ENCODE assay signal across 8 cellular contexts in the genomic region with DNA sequence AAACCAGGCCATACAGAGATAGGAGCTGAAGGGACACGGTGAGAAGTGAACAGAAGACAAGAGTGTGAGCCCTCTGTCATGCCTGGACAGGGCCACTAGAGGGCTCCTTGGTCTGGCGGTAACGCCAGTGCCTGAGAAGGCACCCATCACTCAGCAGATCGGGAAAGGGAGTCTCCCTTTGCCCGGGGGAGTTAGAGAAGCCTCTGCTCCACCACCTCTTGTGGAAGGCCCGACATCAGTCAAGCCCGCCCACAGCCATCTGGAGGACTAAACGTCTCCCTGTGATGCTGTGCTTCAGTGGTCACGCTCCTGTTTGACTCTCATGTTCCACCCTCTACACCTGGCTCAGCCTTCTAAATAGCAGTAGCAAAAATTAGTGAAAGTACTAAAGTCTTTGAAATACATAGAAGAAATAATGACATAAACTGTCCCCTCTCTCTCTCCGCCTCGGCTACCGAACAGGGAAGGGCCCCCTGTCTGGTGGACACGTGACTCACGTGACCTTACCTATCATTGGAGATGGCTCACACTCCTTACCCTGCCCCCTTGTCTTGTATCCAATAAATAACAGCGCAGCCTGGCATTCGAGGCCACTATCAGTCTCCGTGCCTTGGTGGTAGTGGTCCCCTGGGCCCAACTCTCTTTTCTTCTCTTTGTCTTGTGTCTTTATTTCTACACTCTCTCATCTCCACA.
DNase-seq lines count a peak whose midpoint lies in the region; ATAC-seq and TF ChIP-seq lines count a peak whose summit lies in the region.

No MANE protein-coding gene starts in this region.

- H3K4me1 ChIP-seq in esophagus muscularis mucosa (peaks cover 0 to 4% (median 0%) of the 10 kb centered on the region in 4 donors), thoracic aorta (ENCODE audit: control insufficient read depth in 1 of 2, low read depth in 2 of 2) (no peaks in the 10 kb centered on the region)

- H3K4me3 ChIP-seq in esophagus muscularis mucosa (no peak overlapping the region), thoracic aorta (no peak overlapping the region)

- H3K27me3 Mint-ChIP-seq in activated CD8-positive, alpha-beta memory T cell treated with anti-CD3 and anti-CD28 coated beads, Interleukin-2, amount 10 ng/mL, durations not matched to agents 7 days and 5 days = peaks cover 81% of the 10 kb centered on the region

- peaks cover 0 to 17% (median 7%) of the 10 kb centered on the region in 4 donors for H3K9me3 ChIP-seq in esophagus muscularis mucosa
- H3K9me3 ChIP-seq in thoracic aorta = peaks cover 5% of the 10 kb centered on the region

- no peaks in the 10 kb centered on the region for H3K36me3 ChIP-seq in esophagus muscularis mucosa
- no peaks in the 10 kb centered on the region for H3K36me3 ChIP-seq in thoracic aorta

- no peak for ATAC-seq in activated CD8-positive, alpha-beta memory T cell treated with anti-CD3 and anti-CD28 coated beads, Interleukin-2, amount 10 ng/mL, durations not matched to agents 7 days and 5 days
- ATAC-seq in omental fat pad (ENCODE audit: low FRiP score) (peak; percentile 68), thoracic aorta (ENCODE audit: insufficient number of reproducible peaks, low FRiP score, low read depth) (no peak)

- no peak overlapping the region for H3K4me3 Mint-ChIP-seq in activated CD8-positive, alpha-beta memory T cell treated with anti-CD3 and anti-CD28 coated beads, Interleukin-2, amount 10 ng/mL, durations not matched to agents 7 days and 5 days

- H3K27ac ChIP-seq in esophagus muscularis mucosa (replicated peaks in 1 of 4) (no peak overlapping the region), thoracic aorta (no peak overlapping the region)

- 40% methylated on average over 17 of the region's 17 CpGs for WGBS in esophagus muscularis mucosa

- no peak for TF ChIP-seq POLR2A in esophagus muscularis mucosa (IDR thresholded peaks at IDR 0.05; ENCODE audit: low read depth)

- H3K27me3 ChIP-seq in esophagus muscularis mucosa (peaks cover 0 to 46% (median 4%) of the 10 kb centered on the region in 4 donors), thoracic aorta (replicated peaks; ENCODE audit: insufficient read depth) (no peaks in the 10 kb centered on the region)

- H3K36me3 Mint-ChIP-seq in activated CD8-positive, alpha-beta memory T cell treated with anti-CD3 and anti-CD28 coated beads, Interleukin-2, amount 10 ng/mL, durations not matched to agents 7 days and 5 days = peaks cover 6% of the 10 kb centered on the region

- TF ChIP-seq CTCF in esophagus muscularis mucosa (IDR thresholded peaks at IDR 0.05) (peak; percentile 54 to 89 (median 65)), omental fat pad (IDR thresholded peaks at IDR 0.05) (peak in 1 of 3 donors; percentile 25), thoracic aorta (IDR thresholded peaks at IDR 0.05) (peak; percentile 54)

- intact Hi-C loops in esophagus muscularis mucosa (cut with DNase I) = no loop called here

- no peak overlapping the region for H3K27ac Mint-ChIP-seq in activated CD8-positive, alpha-beta memory T cell treated with anti-CD3 and anti-CD28 coated beads, Interleukin-2, amount 10 ng/mL, durations not matched to agents 7 days and 5 days

- H3K4me1 Mint-ChIP-seq in activated CD8-positive, alpha-beta memory T cell treated with anti-CD3 and anti-CD28 coated beads, Interleukin-2, amount 10 ng/mL, durations not matched to agents 7 days and 5 days = peaks cover 7% of the 10 kb centered on the region

- H3K9me3 Mint-ChIP-seq in activated CD8-positive, alpha-beta memory T cell treated with anti-CD3 and anti-CD28 coated beads, Interleukin-2, amount 10 ng/mL, durations not matched to agents 7 days and 5 days (ENCODE audit: low read depth) = peaks cover 8% of the 10 kb centered on the region

- DNase-seq in activated gamma-delta T cell treated with Interleukin-2 at 50 U/mL for 16 hours (peak; percentile 59), activated gamma-delta T cell (lab: John Stamatoyannopoulos, UW) (no peak), NOMO-1 (lab: John Stamatoyannopoulos, UW; ENCODE audit: unreplicated experiment in 2 of 2) (peak; percentile 1 to 20), esophagus muscularis mucosa (ENCODE audit: extremely low spot score) (no peak), omental fat pad (ENCODE audit: low spot score) (no peak), thoracic aorta (ENCODE audit: low spot score) (no peak), mesenteric fat pad (ENCODE audit: low spot score) (no peak)
- DNase-seq in activated CD8-positive, alpha-beta memory T cell treated with anti-CD3 and anti-CD28 coated beads, Interleukin-2, amount 10 ng/mL, durations not matched to agents 7 days and 5 days = peak; percentile 74

- CTCF ChIA-PET in activated CD8-positive, alpha-beta memory T cell treated with anti-CD3 and anti-CD28 coated beads, Interleukin-2, amount 10 ng/mL, durations not matched to agents 7 days and 5 days (lab: Charles Lee) = interaction anchor here (0.6 to 1.5 kb wide), 13 partner anchors 12 to 192 kb away, joined by 3 to 8 read pairs (median 3); no protein-coding TSS in a partner anchor

- TF ChIP-seq EP300 in esophagus muscularis mucosa (IDR thresholded peaks at IDR 0.05) = no peak

Comparison
In these comparisons a context has a peak if more than half of its experiments do, and no peak if none do; other contexts are left out.
1. DNase-seq: peak in activated gamma-delta T cell treated with Interleukin-2 at 50 U/mL for 16 hours (single experiment), NOMO-1 (2 of 2) and activated CD8-positive, alpha-beta memory T cell treated with anti-CD3 and anti-CD28 coated beads, Interleukin-2, amount 10 ng/mL, durations not matched to agents 7 days and 5 days (single experiment); none in activated gamma-delta T cell (single experiment), esophagus muscularis mucosa (single experiment), omental fat pad (single experiment), thoracic aorta (single experiment) and mesenteric fat pad (single experiment).